8 cellular contexts compared by ENCODE assay signal in the genomic region with DNA sequence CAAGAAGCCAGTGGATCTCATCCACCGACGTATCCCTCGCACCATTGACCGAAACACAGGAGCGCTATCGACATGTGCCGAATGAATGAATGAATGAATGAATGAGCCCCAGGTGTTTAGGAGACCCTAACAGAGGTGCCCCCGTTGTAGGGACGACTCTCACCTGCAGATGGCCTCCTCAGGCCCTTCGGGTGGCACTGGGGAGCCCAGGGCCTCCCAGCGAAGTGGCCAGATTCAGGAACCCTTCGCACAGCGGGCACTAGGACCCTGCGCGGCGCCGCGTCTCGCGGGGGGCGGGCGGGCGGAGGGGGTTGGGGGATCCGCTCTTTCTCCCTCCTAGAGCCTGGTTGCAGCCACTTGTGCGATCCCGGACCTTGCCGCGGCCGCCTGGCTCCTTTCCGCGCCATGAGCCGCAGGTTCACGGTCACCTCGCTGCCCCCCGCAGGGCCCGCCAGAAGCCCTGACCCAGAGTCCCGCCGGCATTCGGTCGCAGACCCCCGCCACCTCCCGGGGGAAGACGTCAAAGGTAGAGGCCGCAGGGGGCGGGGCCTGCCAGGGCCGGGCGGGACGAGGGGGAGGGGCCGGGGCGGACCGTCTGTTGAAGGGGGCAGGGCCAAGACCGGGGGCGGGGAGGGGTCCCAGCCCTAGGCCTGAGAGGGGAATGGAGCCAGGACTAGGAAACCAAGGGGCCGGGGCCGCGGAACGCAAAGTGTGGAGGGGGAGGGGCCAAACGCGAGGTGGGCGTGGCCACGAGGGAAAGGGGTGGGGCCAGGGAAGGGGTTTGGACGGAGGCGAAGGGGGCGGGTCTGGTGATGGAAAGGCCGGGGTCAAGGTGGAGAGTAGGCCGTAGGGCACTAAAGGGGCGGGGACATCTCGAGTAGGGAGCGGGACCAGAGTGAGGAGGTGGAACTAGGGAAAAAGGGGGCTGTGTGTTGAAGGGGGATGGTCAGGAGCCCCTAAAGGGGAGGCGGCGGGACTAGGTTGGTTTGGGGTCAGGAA. TPM values are rescaled to one million over a fixed set of nuclear protein-coding genes. Genes with fewer than 3 reads are reported as not detected.
A peak's percentile ranks its signal among the peaks of the same experiment; 100 is the strongest.
DNase-seq lines count a peak whose midpoint lies in the region; ATAC-seq and TF ChIP-seq lines count a peak whose summit lies in the region.

No MANE protein-coding gene starts in this region.

- H3K9me3 ChIP-seq in GM23248 (ENCODE audit: low read depth), result no peaks in the 10 kb centered on the region

- no peaks in the 10 kb centered on the region for H3K9me2 ChIP-seq in GM23248 (ENCODE audit: insufficient read depth)

- no peak overlapping the region for H3K9ac ChIP-seq in GM23248

- H3F3A ChIP-seq in GM23248 (ENCODE audit: insufficient read depth), result no peaks in the 10 kb centered on the region

- ATAC-seq in GM19397 (IDR thresholded peaks at IDR 0.05; ENCODE audit: unreplicated experiment) (no peak), HG03457 (IDR thresholded peaks at IDR 0.05; ENCODE audit: unreplicated experiment) (no peak)

- WGBS in GM23248 (ENCODE audit: low coverage in 1 of 2, low lambda C conversion rate in 2 of 2, missing lambda C conversion rate in 2 of 2), 2 experiments, result 9 to 25% methylated on average over 20 to 49 of the region's 71 CpGs

- H3K4me3 ChIP-seq in GM23248, result 0 out of 2 replicates have a peak overlapping the region, but pooled peaks have one; percentile 29

- H3K27ac ChIP-seq in GM23248, result no peak overlapping the region

- H3K4me2 ChIP-seq in GM23248 (ENCODE audit: unreplicated experiment), result peak overlapping the region; percentile 12

- H3K79me2 ChIP-seq in GM23248 (ENCODE audit: insufficient read depth), result no peaks in the 10 kb centered on the region

- no peaks in the 10 kb centered on the region for H4K20me1 ChIP-seq in GM23248 (ENCODE audit: insufficient read depth)

- in situ Hi-C loops in GM23248 (cut with MboI), result loop anchor here (25.0 kb wide), 1 partner anchor 291 kb away; the partner anchor contains the start of gene CDH22

- no peaks in the 10 kb centered on the region for H3K4me1 ChIP-seq in GM23248 (ENCODE audit: insufficient read depth)

- no peaks in the 10 kb centered on the region for H3K36me3 ChIP-seq in GM23248 (ENCODE audit: low read depth)

- H2AFZ ChIP-seq in GM23248, result no peak overlapping the region

- DNase-seq in AG20443 (ENCODE audit: low spot score), result peak; percentile 49
- peak; percentile 27 for DNase-seq in GM23248
- DNase-seq in NCI-H446 (lab: John Stamatoyannopoulos, UW), result peak; percentile 71 to 89
- DNase-seq in activated CD8-positive, alpha-beta memory T cell treated with anti-CD3 and anti-CD28 coated beads for 24 hours, result peak; percentile 73
- peak; percentile 50 to 54 for DNase-seq in erythroblast (lab: John Stamatoyannopoulos, UW)
- peak; percentile 26 for DNase-seq in occipital lobe (lab: John Stamatoyannopoulos, UW)

- TF ChIP-seq POLR2A in erythroblast (IDR thresholded peaks at IDR 0.05; ENCODE audit: low read length), result no peak

- peaks cover 32% of the 10 kb centered on the region for H3K27me3 ChIP-seq in GM23248 (replicated peaks; ENCODE audit: insufficient read depth)

RNA-seq across cellular contexts. Expression of gene SLC12A5, which starts 7.4 kb away (rescaled TPM):
- total RNA-seq in GM23248 (2014; rRNA removed; shearing (Covaris generic)), result not detected in 2 replicates
- 0.55 and 0.58 TPM in 2 replicates for polyA plus RNA-seq in GM23248 (2016; fragmentation: Nextera tagmentation; extraction: Ambion mirVana)
- 19.2 TPM for total RNA-seq in occipital lobe

RNA-seq across cellular contexts. Expression of gene MMP9, which starts 13.0 kb away (rescaled TPM):
- total RNA-seq in GM23248 (2014; rRNA removed; shearing (Covaris generic)), result not detected in 2 replicates
- 0.10 and 0.13 TPM in 2 replicates for polyA plus RNA-seq in GM23248 (2016; fragmentation: Nextera tagmentation; extraction: Ambion mirVana)
- total RNA-seq in occipital lobe, result not detected

RNA-seq across cellular contexts. Expression of gene ZNF335, which starts 49.7 kb away (rescaled TPM):
- 10.8 and 12.6 TPM in 2 replicates for total RNA-seq in GM23248 (2014; rRNA removed; shearing (Covaris generic))
- polyA plus RNA-seq in GM23248 (2016; fragmentation: Nextera tagmentation; extraction: Ambion mirVana), result 6.0 and 6.9 TPM in 2 replicates
- 13.9 TPM for total RNA-seq in occipital lobe

Comparison
In these comparisons a context has a peak if more than half of its experiments do, and no peak if none do; other contexts are left out.
1. DNase-seq: peak in every context shown above with its lines; median percentile 80 in NCI-H446; 73 in activated CD8-positive, alpha-beta memory T cell treated with anti-CD3 and anti-CD28 coated beads for 24 hours; 52 in erythroblast; 49 in AG20443; 27 in GM23248; 26 in occipital lobe.
2. RNA of gene SLC12A5, which starts 7.4 kb away (total RNA-seq): 19.2 TPM in occipital lobe (single experiment); not detected in GM23248; every median in the first group is over 10 times any median in the second.